ENCODE assay signal across 32 cellular contexts in the genomic region with DNA sequence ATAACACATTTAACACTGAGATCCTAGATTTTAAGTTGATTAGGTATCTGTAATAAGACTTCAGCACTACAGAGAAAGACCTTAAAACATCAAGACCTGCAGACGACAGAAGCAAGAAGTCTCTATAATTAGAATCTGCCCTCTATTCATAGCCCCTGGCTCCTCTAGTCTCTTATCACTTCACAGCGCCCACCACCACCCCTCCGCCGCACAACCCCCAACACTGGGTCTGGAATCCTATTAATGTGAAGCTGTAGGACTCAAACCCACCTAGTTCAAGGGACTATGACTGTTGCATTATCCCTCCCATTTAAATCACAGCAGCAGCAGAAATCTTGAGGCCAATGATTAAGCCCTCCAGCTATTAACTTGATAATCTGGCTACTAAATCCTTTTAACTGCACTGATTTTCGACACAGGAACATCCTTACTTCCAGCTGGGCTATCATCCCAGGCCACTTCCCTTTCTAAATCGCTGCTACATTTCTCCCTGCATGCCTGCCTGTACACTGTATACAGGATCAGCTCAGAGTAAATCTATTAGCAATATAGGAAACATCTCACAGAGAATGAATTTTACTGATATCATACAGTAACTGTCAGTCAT.
"Had no signal": no experiment of that assay in that cellular context is flagged by ENCODE, and none has a peak within 500 bp of the region (broad histone marks: within the 10 kb centered on the region; RNA-seq: fewer than 3 reads in every experiment).

No MANE protein-coding gene starts in this region.

- H3K79me2 ChIP-seq: parathyroid adenoma had no signal

- H3K4me3 ChIP-seq: coronary artery, dorsolateral prefrontal cortex, left ventricle myocardium inferior, lung, psoas muscle, sigmoid colon, stomach, suprapubic skin, tibial artery, upper lobe of right lung had no signal

- ATAC-seq: activated CD8-positive, alpha-beta memory T cell treated with anti-CD3 and anti-CD28 coated beads, Interleukin-2, amount 10 ng/mL, durations not matched to agents 7 days and 5 days; activated CD8-positive, alpha-beta T cell treated with anti-CD3 and anti-CD28 coated beads for 36 hours; activated naive CD4-positive, alpha-beta T cell treated with anti-CD3 and anti-CD28 coated beads, Interleukin-2, amount 50 U/mL, for 72 hours; psoas muscle; stimulated activated memory B cell treated with anti-CD40 and anti-IgM and Interleukin-4, amounts not matched to agents 10 μg/mL and 1 μg/mL and 100 μg/mL, for 72 hours; upper lobe of right lung had no signal

- H3K9ac ChIP-seq: parathyroid adenoma had no signal

- H2AFZ ChIP-seq: parathyroid adenoma had no signal

- H3K27me3 Mint-ChIP-seq: activated CD8-positive, alpha-beta memory T cell treated with anti-CD3 and anti-CD28 coated beads, Interleukin-2, amount 10 ng/mL, durations not matched to agents 7 days and 5 days; stimulated activated memory B cell treated with anti-CD40 and anti-IgM and Interleukin-4, amounts not matched to agents 10 μg/mL and 1 μg/mL and 100 μg/mL, for 72 hours had no signal

- H3K4me1 Mint-ChIP-seq: activated B cell treated with CpG ODN at 0.5 μM for 24 hours; activated CD8-positive, alpha-beta memory T cell treated with anti-CD3 and anti-CD28 coated beads, Interleukin-2, amount 10 ng/mL, durations not matched to agents 7 days and 5 days had no signal

- DNase-seq: activated B cell treated with CpG ODN at 0.5 μM for 24 hours; activated CD4-positive, alpha-beta T cell treated with anti-CD3 and anti-CD28 coated beads, Interleukin-2, amount 50 U/mL, for 1 hour; activated CD8-positive, alpha-beta memory T cell treated with anti-CD3 and anti-CD28 coated beads, Interleukin-2, amount 10 ng/mL, durations not matched to agents 7 days and 5 days; activated CD8-positive, alpha-beta T cell treated with anti-CD3 and anti-CD28 coated beads for 36 hours; activated naive CD4-positive, alpha-beta T cell; activated T-cell treated with anti-CD3 and anti-CD28 coated beads, Interleukin-2, amount 50 U/mL, for 48 hours; anterior cingulate cortex; cerebellar nuclear complex; dorsolateral prefrontal cortex; effector memory CD4-positive, alpha-beta T cell; left ventricle myocardium inferior; nephron progenitor cell; occipital lobe; psoas muscle; sigmoid colon; small intestine; stimulated activated CD4-positive, alpha-beta T cell treated with anti-CD3 and anti-CD28 coated beads, Interleukin-4, amount 100 ng/mL, for 24 hours; stimulated activated CD8-positive, alpha-beta memory T cell treated with anti-CD3 and anti-CD28 coated beads, Interleukin-4, amount 100 ng/mL, for 48 hours; stomach; T-helper 2 cell; tibial artery; upper lobe of right lung had no signal

- H3K9me3 ChIP-seq: psoas muscle, suprapubic skin, upper lobe of right lung had no signal

- H3K36me3 ChIP-seq: left ventricle myocardium inferior, sigmoid colon, stomach, suprapubic skin, tibial artery, upper lobe of right lung had no signal

- H3K4me3 Mint-ChIP-seq: activated B cell treated with CpG ODN at 0.5 μM for 24 hours; activated CD8-positive, alpha-beta memory T cell treated with anti-CD3 and anti-CD28 coated beads, Interleukin-2, amount 10 ng/mL, durations not matched to agents 7 days and 5 days; activated CD8-positive, alpha-beta T cell treated with anti-CD3 and anti-CD28 coated beads for 36 hours; nephron progenitor cell; stimulated activated memory B cell treated with anti-CD40 and anti-IgM and Interleukin-4, amounts not matched to agents 10 μg/mL and 1 μg/mL and 100 μg/mL, for 72 hours had no signal

- H3K27me3 ChIP-seq: dorsolateral prefrontal cortex, sigmoid colon, stomach, suprapubic skin, tibial artery, upper lobe of right lung had no signal

- H3K9me3 Mint-ChIP-seq: activated T-helper 2 cell treated with anti-CD3 and anti-CD28 coated beads, Interferon-gamma antibody, Interleukin-2, Interleukin-4, amounts not matched to agents 10 μg/mL and 5 μg/mL and 100 μg/mL, durations not matched to agents 14 hours and 24 hours and 36 hours had no signal

- H3K27ac Mint-ChIP-seq: activated B cell treated with CpG ODN at 0.5 μM for 24 hours; activated CD8-positive, alpha-beta memory T cell treated with anti-CD3 and anti-CD28 coated beads, Interleukin-2, amount 10 ng/mL, durations not matched to agents 7 days and 5 days; activated CD8-positive, alpha-beta T cell treated with anti-CD3 and anti-CD28 coated beads for 36 hours; activated naive CD4-positive, alpha-beta T cell treated with anti-CD3 and anti-CD28 coated beads, Interleukin-2, amount 50 U/mL, for 72 hours; activated T-helper 2 cell treated with anti-CD3 and anti-CD28 coated beads, Interferon-gamma antibody, Interleukin-2, Interleukin-4, amounts not matched to agents 10 μg/mL and 5 μg/mL and 100 μg/mL, durations not matched to agents 14 hours and 24 hours and 36 hours; nephron progenitor cell; stimulated activated memory B cell treated with anti-CD40 and anti-IgM and Interleukin-4, amounts not matched to agents 10 μg/mL and 1 μg/mL and 100 μg/mL, for 72 hours had no signal

- H3K27ac ChIP-seq: coronary artery, dorsolateral prefrontal cortex, left ventricle myocardium inferior, parathyroid adenoma, psoas muscle, sigmoid colon, stomach, suprapubic skin, tibial artery, upper lobe of right lung had no signal

- H3K36me3 Mint-ChIP-seq: activated CD8-positive, alpha-beta memory T cell treated with anti-CD3 and anti-CD28 coated beads, Interleukin-2, amount 10 ng/mL, durations not matched to agents 7 days and 5 days; activated naive CD4-positive, alpha-beta T cell treated with anti-CD3 and anti-CD28 coated beads, Interleukin-2, amount 50 U/mL, for 72 hours; stimulated activated memory B cell treated with anti-CD40 and anti-IgM and Interleukin-4, amounts not matched to agents 10 μg/mL and 1 μg/mL and 100 μg/mL, for 72 hours had no signal

- FAIRE-seq: bronchial epithelial cell, frontal cortex, islet of Langerhans, small intestine had no signal
